In the genomic region with DNA sequence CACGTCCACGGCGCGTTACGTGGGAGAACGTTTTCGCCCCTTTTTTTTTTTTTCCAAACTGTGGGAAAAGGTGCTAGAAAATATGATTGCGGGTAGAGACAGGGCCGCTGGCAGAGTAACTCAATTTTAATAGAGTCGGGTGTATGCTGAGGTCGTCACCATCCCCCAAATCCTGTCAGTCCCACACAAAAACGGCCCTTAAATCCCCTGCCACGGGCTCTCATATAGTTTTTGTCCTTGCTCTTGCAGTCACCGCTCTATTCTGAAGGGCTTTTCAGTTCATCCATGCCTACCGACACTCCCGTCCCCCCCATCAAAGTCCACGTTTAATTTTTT, we compare ENCODE assay signal across 8 cellular contexts.
DNase-seq lines count a peak whose midpoint lies in the region; ATAC-seq and TF ChIP-seq lines count a peak whose summit lies in the region.

No MANE protein-coding gene starts in this region.

- no peaks in the 10 kb centered on the region for H3K27me3 Mint-ChIP-seq in dendritic cell treated with granulocyte-macrophage colony-stimulating factor and Interleukin-4, amounts not matched to agents 40 ng/mL and 50 ng/mL, for 4 days

- H3K4me3 Mint-ChIP-seq in dendritic cell treated with granulocyte-macrophage colony-stimulating factor and Interleukin-4, amounts not matched to agents 40 ng/mL and 50 ng/mL, for 4 days, result peak overlapping the region; percentile 98

- H3K4me1 ChIP-seq in DND-41 (ENCODE audit: insufficient read depth, low read length), result peaks cover 35% of the 10 kb centered on the region
- peaks cover 14% of the 10 kb centered on the region for H3K4me1 ChIP-seq in Loucy (ENCODE audit: insufficient read depth, low read length, poor library complexity, severe bottlenecking)
- H3K4me1 ChIP-seq in muscle layer of duodenum (ENCODE audit: control insufficient read depth in 1 of 2, insufficient read depth in 2 of 2, low read length in 2 of 2), result peaks cover 3 to 6% of the 10 kb centered on the region in 2 donors

- peak overlapping the region; percentile 100 for H3K27ac Mint-ChIP-seq in dendritic cell treated with granulocyte-macrophage colony-stimulating factor and Interleukin-4, amounts not matched to agents 40 ng/mL and 50 ng/mL, for 4 days

- no peak for ATAC-seq in DND-41 (ENCODE audit: insufficient read depth, low read depth)
- ATAC-seq in HG03354 (IDR thresholded peaks at IDR 0.05; ENCODE audit: poor library complexity, severe bottlenecking, unreplicated experiment), result no peak

- H3K9ac ChIP-seq in DND-41 (ENCODE audit: low read depth, low read length), result peak overlapping the region; percentile 76
- H3K9ac ChIP-seq in Loucy (ENCODE audit: low read depth, low read length, poor library complexity, severe bottlenecking), result peak overlapping the region; percentile 83

- H3K36me3 Mint-ChIP-seq in dendritic cell treated with granulocyte-macrophage colony-stimulating factor and Interleukin-4, amounts not matched to agents 40 ng/mL and 50 ng/mL, for 4 days (ENCODE audit: low read depth), result peaks cover 19% of the 10 kb centered on the region

- no peaks in the 10 kb centered on the region for H3K9me3 Mint-ChIP-seq in dendritic cell treated with granulocyte-macrophage colony-stimulating factor and Interleukin-4, amounts not matched to agents 40 ng/mL and 50 ng/mL, for 4 days

- TF ChIP-seq CTCF in DND-41 (IDR thresholded peaks at IDR 0.05; ENCODE audit: borderline replicate concordance, extremely low read depth, low read length, poor library complexity, severe bottlenecking) (no peak), Loucy (conservative IDR thresholded peaks at IDR 0.05; ENCODE audit: low read length) (no peak)

- H3K27me3 ChIP-seq in DND-41 (ENCODE audit: insufficient read depth, low read length, poor library complexity), result no peaks in the 10 kb centered on the region
- H3K27me3 ChIP-seq in Loucy (ENCODE audit: insufficient read depth, low read length, poor library complexity, severe bottlenecking), result no peaks in the 10 kb centered on the region
- H3K27me3 ChIP-seq in muscle layer of duodenum (ENCODE audit: low read depth, low read length), result no peaks in the 10 kb centered on the region

- H2AFZ ChIP-seq in DND-41 (ENCODE audit: low read depth, low read length) (peak overlapping the region; percentile 95), Loucy (ENCODE audit: low read length) (peak overlapping the region; percentile 98)

- H3K4me2 ChIP-seq in DND-41 (ENCODE audit: insufficient read depth, low read length) (peak overlapping the region; percentile 74), Loucy (ENCODE audit: low read depth, low read length, poor library complexity, severe bottlenecking) (peak overlapping the region; percentile 91)

- no peaks in the 10 kb centered on the region; the same call in 1 of the 2 replicates for H4K20me1 ChIP-seq in DND-41 (ENCODE audit: insufficient read depth, low read length)
- H4K20me1 ChIP-seq in Loucy (ENCODE audit: insufficient read depth, low read length, poor library complexity, severe bottlenecking), result peaks cover 30% of the 10 kb centered on the region

- no peaks in the 10 kb centered on the region for H3K36me3 ChIP-seq in DND-41 (ENCODE audit: insufficient read depth, low read length)
- no peaks in the 10 kb centered on the region for H3K36me3 ChIP-seq in Loucy (ENCODE audit: insufficient read depth, low read length)
- peaks cover 0 to 6% of the 10 kb centered on the region in 2 donors for H3K36me3 ChIP-seq in muscle layer of duodenum (ENCODE audit: control insufficient read depth in 1 of 2, insufficient read depth in 2 of 2, low read length in 2 of 2)

- H3K27ac ChIP-seq in DND-41 (ENCODE audit: low read length) (peak overlapping the region; percentile 95), muscle layer of duodenum (ENCODE audit: low read length) (peak overlapping the region; percentile 93)

- peaks cover 20% of the 10 kb centered on the region for H3K4me1 Mint-ChIP-seq in dendritic cell treated with granulocyte-macrophage colony-stimulating factor and Interleukin-4, amounts not matched to agents 40 ng/mL and 50 ng/mL, for 4 days (ENCODE audit: low read depth)

- DNase-seq in DND-41 (no peak), posterior cingulate gyrus (no peak), NCI-H2171 treated with DMSO at 0.1 percent for 48 hours (lab: John Stamatoyannopoulos, UW) (no peak)
- DNase-seq in stimulated activated CD4-positive, alpha-beta T cell treated with anti-CD3 and anti-CD28 coated beads, Interleukin-4, amount 100 ng/mL, for 4 hours, result no peak

- H3K4me3 ChIP-seq in DND-41 (ENCODE audit: low read depth in 1 of 2, low read length in 2 of 2) (peak overlapping the region; percentile 34 to 66; a peak in 3 of 4 replicates), Loucy (ENCODE audit: low read length, poor library complexity, severe bottlenecking) (peak overlapping the region; percentile 94), muscle layer of duodenum (ENCODE audit: low read depth in 1 of 2, low read length in 2 of 2) (peak overlapping the region; percentile 61 to 64)

- intact Hi-C loops in dendritic cell treated with granulocyte-macrophage colony-stimulating factor and Interleukin-4, amounts not matched to agents 40 ng/mL and 50 ng/mL, for 4 days (cut with micrococcal nuclease), result loop anchor here (10.0 kb wide), 1 partner anchor 81 kb away; no protein-coding TSS in a partner anchor
- intact Hi-C loops in posterior cingulate gyrus (cut with DNase I), result loop anchor here (5.0 to 10.0 kb wide), 2 partner anchors 59 to 74 kb away; no protein-coding TSS in a partner anchor

- peaks cover 51% of the 10 kb centered on the region for H3K79me2 ChIP-seq in DND-41 (ENCODE audit: insufficient read depth, low read length)
- peaks cover 38% of the 10 kb centered on the region for H3K79me2 ChIP-seq in Loucy (ENCODE audit: insufficient read depth, low read length)

- no peaks in the 10 kb centered on the region for H3F3A ChIP-seq in Loucy (ENCODE audit: low read depth)

- no peaks in the 10 kb centered on the region for H3K9me2 ChIP-seq in Loucy (replicated peaks; ENCODE audit: low read depth, low read length)

- no peaks in the 10 kb centered on the region for H3K9me3 ChIP-seq in DND-41 (ENCODE audit: insufficient read depth, low read length, severe bottlenecking)
- no peaks in the 10 kb centered on the region for H3K9me3 ChIP-seq in Loucy (ENCODE audit: insufficient read depth, low read depth, low read length)
- H3K9me3 ChIP-seq in muscle layer of duodenum (ENCODE audit: control insufficient read depth in 1 of 2, low read length in 2 of 2), result no peaks in the 10 kb centered on the region
